Comparison of ENCODE assay signal across 8 cellular contexts in the genomic region with DNA sequence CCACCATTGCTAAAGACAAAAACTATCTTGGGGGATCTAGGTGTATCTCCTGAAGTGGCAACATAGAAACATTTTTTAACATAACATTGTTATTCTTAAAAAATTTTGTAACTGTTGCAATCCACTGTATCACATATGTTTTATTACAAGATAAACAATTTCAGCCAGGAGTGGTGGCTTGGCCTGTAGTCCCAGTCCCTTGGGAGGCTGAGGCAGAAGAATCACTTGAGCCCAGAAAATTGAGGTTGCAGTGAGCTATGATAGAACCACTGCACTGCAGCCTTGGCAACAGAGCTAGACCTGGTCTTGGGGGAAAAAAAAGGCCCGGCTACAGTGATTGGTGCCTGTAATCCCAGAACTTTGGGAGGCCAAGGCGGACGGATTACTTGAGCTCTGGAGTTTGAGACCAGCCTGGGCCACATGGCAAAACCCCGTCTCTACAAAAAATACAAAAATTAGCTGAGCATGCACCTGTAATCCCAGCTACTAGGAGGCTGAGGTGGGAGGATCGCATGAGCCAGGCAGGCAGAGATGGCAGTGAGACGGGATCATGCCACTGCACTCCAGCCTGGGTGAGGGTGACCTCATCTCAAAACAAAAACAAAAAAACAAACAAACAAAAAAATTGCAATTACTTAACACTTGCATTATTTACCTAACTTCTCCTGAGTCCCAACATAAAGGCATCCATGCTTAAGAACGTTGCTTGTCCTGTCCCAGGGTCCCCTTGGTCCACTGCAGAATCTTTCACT. TPM values are rescaled to one million over a fixed set of nuclear protein-coding genes. Genes with fewer than 3 reads are reported as not detected.
DNase-seq lines count a peak whose midpoint lies in the region; ATAC-seq and TF ChIP-seq lines count a peak whose summit lies in the region.

No MANE protein-coding gene starts in this region.

- H3K27me3 ChIP-seq in BLaER1 (no peaks in the 10 kb centered on the region), foreskin keratinocyte (no peaks in the 10 kb centered on the region)

- H3K4me2 ChIP-seq in BLaER1, result peak overlapping the region; percentile 95

- ATAC-seq in natural killer cell, result no peak
- ATAC-seq in foreskin keratinocyte, result no peak
- no peak for ATAC-seq in HG02623 (IDR thresholded peaks at IDR 0.05; ENCODE audit: unreplicated experiment)
- no peak for ATAC-seq in sciatic nerve
- ATAC-seq in HG02678 (IDR thresholded peaks at IDR 0.05; ENCODE audit: unreplicated experiment), result no peak

- peaks cover 12% of the 10 kb centered on the region; the same call in 1 of the 2 replicates for H4K20me1 ChIP-seq in BLaER1

- H3K9ac ChIP-seq in BLaER1, result peak overlapping the region; percentile 88

- H3K9me3 ChIP-seq in BLaER1, result no peaks in the 10 kb centered on the region

- H3K4me1 Mint-ChIP-seq in IgD-negative memory B cell (peaks cover 47 to 53% (median 49%) of the 10 kb centered on the region in 3 donors), natural killer cell (peaks cover 53 to 64% of the 10 kb centered on the region in 2 donors)

- intact Hi-C loops in natural killer cell (cut with micrococcal nuclease), result loop anchor here (2.0 to 5.0 kb wide), 2 partner anchors 195 to 255 kb away; a partner anchor contains a TSS
- intact Hi-C loops in sciatic nerve (cut with DNase I), result no loop called here

- H3K4me3 Mint-ChIP-seq in IgD-negative memory B cell (peak overlapping the region in 3 of 4 donors; percentile 94 to 99 (median 99)), natural killer cell (peak overlapping the region; percentile 85)

- peaks cover 0 to 1% (median 0%) of the 10 kb centered on the region in 3 donors for H3K9me3 Mint-ChIP-seq in IgD-negative memory B cell
- no peaks in the 10 kb centered on the region for H3K9me3 Mint-ChIP-seq in natural killer cell

- peaks cover 20% of the 10 kb centered on the region for H3K36me3 ChIP-seq in BLaER1

- peaks cover 63% of the 10 kb centered on the region for H3K4me1 ChIP-seq in BLaER1
- H3K4me1 ChIP-seq in foreskin keratinocyte, result peaks cover 31% of the 10 kb centered on the region

- peak overlapping the region; percentile 83; the same call in 1 of the 2 replicates for H3K4me3 ChIP-seq in BLaER1

- TF ChIP-seq CTCF in natural killer cell (IDR thresholded peaks at IDR 0.05) (no peak), foreskin keratinocyte (conservative IDR thresholded peaks at IDR 0.05) (no peak)

- H3K27ac ChIP-seq in BLaER1 (peak overlapping the region; percentile 95), foreskin keratinocyte (no peak overlapping the region)

- DNase-seq in cerebellar cortex (ENCODE audit: low spot score), result peak; percentile 7
- DNase-seq in natural killer cell, result no peak
- no peak for DNase-seq in foreskin keratinocyte
- no peak for DNase-seq in sciatic nerve (ENCODE audit: low spot score)

- H3K27me3 Mint-ChIP-seq in IgD-negative memory B cell, result no peaks in the 10 kb centered on the region
- no peaks in the 10 kb centered on the region for H3K27me3 Mint-ChIP-seq in natural killer cell (ENCODE audit: low read depth in 2 of 2)

- H3K27ac Mint-ChIP-seq in IgD-negative memory B cell (peak overlapping the region; percentile 97 to 100 (median 99)), natural killer cell (peak overlapping the region; percentile 94 to 97)

- H3K36me3 Mint-ChIP-seq in IgD-negative memory B cell, result no peaks in the 10 kb centered on the region
- H3K36me3 Mint-ChIP-seq in natural killer cell, result no peaks in the 10 kb centered on the region

RNA-seq across cellular contexts. Expression of a gene that starts 1.5 kb away (rescaled TPM):
- polyA plus RNA-seq in IgD-negative memory B cell, result 30.7 TPM
- total RNA-seq in natural killer cell, result 10 to 100 TPM; 56.7 to 67.9 (median 62.6) TPM
- 10.2 and 10.6 TPM in 2 replicates for total RNA-seq in foreskin keratinocyte
- polyA plus RNA-seq in foreskin keratinocyte, result 4.8 and 5.6 TPM in 2 replicates
- total RNA-seq in sciatic nerve, result 43.1 TPM

RNA-seq across cellular contexts. Expression of a gene that starts 2.3 kb away (rescaled TPM):
- polyA plus RNA-seq in IgD-negative memory B cell, result 28.4 TPM
- total RNA-seq in natural killer cell, result 10 to 100 TPM; 39.3 to 54.1 (median 54.0) TPM
- total RNA-seq in foreskin keratinocyte, result 20.6 and 23.1 TPM in 2 replicates
- 3.9 TPM in 2 replicates for polyA plus RNA-seq in foreskin keratinocyte
- total RNA-seq in sciatic nerve, result 53.1 TPM
